In the genomic region with DNA sequence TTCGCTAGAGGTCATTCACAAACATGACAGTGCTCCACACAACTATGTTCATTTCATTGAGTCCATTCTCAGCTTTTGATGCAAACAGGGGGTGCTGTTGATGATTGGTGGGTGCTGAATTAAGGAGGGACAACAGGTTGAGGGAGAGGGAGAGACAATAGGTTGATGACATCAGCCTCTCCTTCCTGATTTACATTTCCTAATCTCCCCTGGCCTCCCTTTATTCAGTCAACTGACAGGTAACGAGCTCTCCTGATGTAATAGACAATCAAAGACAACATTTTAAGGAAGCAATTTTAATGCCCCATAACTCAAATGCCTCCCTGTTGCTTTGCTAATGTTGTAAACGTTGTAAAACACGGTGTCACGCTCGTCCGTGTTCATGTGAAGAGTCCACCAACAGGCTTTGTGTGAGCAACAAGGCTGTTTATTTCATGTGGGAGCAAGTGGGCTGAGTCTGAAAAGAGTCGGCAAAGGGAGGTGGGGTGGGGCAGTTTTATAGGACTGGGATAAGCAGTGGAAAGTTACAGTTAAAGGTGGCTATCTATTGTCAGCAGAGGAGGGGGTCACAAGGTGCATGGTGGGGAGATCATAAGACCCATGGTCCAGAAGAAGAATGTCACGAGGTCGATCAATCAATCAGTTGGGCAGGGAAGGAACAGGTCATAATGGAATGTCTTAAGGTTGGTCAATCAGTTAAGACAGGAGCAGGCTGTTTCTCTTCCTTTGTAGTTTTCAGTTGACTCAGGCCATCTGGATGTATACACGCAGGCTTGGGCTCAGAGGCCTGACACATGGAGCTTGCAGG, we compare ENCODE assay signal across 1 cellular context.
TF ChIP-seq lines count a peak whose summit lies in the region.

No MANE protein-coding gene starts in this region.

TF ChIP-seq in K562, 482 proteins besides CTCF, POLR2A, EP300 and RAD21 (continued from another document):
- TF ChIP-seq CEBPZ (IDR thresholded peaks at IDR 0.05; ENCODE audit: borderline replicate concordance, low read depth, low read length) (no peak), ZNF274 (IDR thresholded peaks at IDR 0.05; ENCODE audit: borderline replicate concordance, low read depth, low read length) (no peak), ATF3 (IDR thresholded peaks at IDR 0.05) (peak; percentile 68), ATF3 (CRISPR knock-in tag; conservative IDR thresholded peaks at IDR 0.05) (no peak), ZBTB2 (IDR thresholded peaks at IDR 0.05) (0 out of 2 replicates have a peak, but pooled peaks have one; percentile 46), POLR2B (IDR thresholded peaks at IDR 0.05; ENCODE audit: low read depth, partially characterized antibody) (no peak), ZNF79 (CRISPR knock-in tag; IDR thresholded peaks at IDR 0.05; ENCODE audit: low read depth) (no peak), NFE2 (IDR thresholded peaks at IDR 0.05; ENCODE audit: low read depth) (no peak), BCL6 (CRISPR knock-in tag; IDR thresholded peaks at IDR 0.05) (no peak), TCF3 (CRISPR knock-in tag; IDR thresholded peaks at IDR 0.05) (peak; percentile 65), CHD4 (IDR thresholded peaks at IDR 0.05; ENCODE audit: insufficient read depth, insufficient replicate concordance, low read depth, low read length, poor library complexity, severe bottlenecking) (no peak), ETV5 (CRISPR knock-in tag; IDR thresholded peaks at IDR 0.05; ENCODE audit: low read depth) (no peak), USF1 (CRISPR knock-in tag; IDR thresholded peaks at IDR 0.05) (peak; percentile 47), ERF (CRISPR knock-in tag; IDR thresholded peaks at IDR 0.05) (no peak), HIVEP1 (CRISPR knock-in tag; IDR thresholded peaks at IDR 0.05) (no peak), ZNF740 (CRISPR knock-in tag; IDR thresholded peaks at IDR 0.05) (no peak), ZNF740 (tag; IDR thresholded peaks at IDR 0.05) (no peak), ZFP30 (CRISPR knock-in tag; IDR thresholded peaks at IDR 0.05; ENCODE audit: borderline replicate concordance) (no peak), NELFE (IDR thresholded peaks at IDR 0.05; ENCODE audit: insufficient read depth, insufficient read length) (no peak), SNIP1 (IDR thresholded peaks at IDR 0.05; ENCODE audit: low read depth) (no peak), SMARCA4 (IDR thresholded peaks at IDR 0.05) (peak; percentile 67), ZNF696 (CRISPR knock-in tag; conservative IDR thresholded peaks at IDR 0.05) (no peak), TCF7 (IDR thresholded peaks at IDR 0.05; ENCODE audit: borderline replicate concordance) (no peak)
- TF ChIP-seq, protein P1, sequence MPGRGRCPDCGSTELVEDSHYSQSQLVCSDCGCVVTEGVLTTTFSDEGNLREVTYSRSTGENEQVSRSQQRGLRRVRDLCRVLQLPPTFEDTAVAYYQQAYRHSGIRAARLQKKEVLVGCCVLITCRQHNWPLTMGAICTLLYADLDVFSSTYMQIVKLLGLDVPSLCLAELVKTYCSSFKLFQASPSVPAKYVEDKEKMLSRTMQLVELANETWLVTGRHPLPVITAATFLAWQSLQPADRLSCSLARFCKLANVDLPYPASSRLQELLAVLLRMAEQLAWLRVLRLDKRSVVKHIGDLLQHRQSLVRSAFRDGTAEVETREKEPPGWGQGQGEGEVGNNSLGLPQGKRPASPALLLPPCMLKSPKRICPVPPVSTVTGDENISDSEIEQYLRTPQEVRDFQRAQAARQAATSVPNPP (IDR thresholded peaks at IDR 0.05; ENCODE audit: borderline replicate concordance, insufficient read depth, insufficient read length) = no peak
- TF ChIP-seq, protein P2, sequence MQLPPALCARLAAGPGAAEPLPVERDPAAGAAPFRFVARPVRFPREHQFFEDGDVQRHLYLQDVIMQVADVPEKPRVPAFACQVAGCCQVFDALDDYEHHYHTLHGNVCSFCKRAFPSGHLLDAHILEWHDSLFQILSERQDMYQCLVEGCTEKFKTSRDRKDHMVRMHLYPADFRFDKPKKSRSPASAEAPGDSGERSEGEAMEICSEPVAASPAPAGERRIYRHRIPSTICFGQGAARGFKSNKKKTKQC (CRISPR knock-in tag; IDR thresholded peaks at IDR 0.05) = no peak
TF ChIP-seq in K562: peak in this region for 70.
